27 cellular contexts compared by ENCODE assay signal in the genomic region with DNA sequence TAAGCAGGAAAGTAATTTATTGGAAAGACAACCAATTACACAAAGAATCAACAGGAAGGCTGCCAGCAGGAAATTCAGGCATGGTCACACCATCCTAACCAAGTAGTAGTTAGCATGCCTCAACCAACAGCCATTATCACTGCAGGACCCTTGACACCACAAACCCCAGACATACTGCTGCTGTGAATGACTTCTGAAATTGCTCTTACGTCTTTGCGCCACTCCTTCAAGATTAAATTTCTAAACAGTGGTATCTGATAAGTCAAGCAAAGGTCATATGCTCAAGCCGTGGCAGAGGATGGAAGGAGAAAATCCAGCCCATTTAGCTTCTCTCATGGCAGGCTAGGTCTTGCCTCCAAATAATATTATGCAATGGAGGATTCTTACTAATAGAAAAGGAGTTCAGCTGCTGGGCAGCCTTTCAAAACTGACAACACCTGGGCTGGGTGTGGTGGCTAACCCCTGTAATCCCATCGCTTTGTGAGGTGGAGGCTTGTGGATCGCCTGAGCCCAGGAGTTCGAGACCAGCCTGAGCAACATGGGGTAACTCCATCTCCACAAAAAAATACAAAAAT. TPM values are rescaled to one million over a fixed set of nuclear protein-coding genes. Genes with fewer than 3 reads are reported as not detected.
A peak's percentile ranks its signal among the peaks of the same experiment; 100 is the strongest.
DNase-seq lines count a peak whose midpoint lies in the region; ATAC-seq and TF ChIP-seq lines count a peak whose summit lies in the region.
"Had no signal": no experiment of that assay in that cellular context is flagged by ENCODE, and none has a peak within 500 bp of the region (broad histone marks: within the 10 kb centered on the region; RNA-seq: fewer than 3 reads in every experiment).

No MANE protein-coding gene starts in this region.

- H3K9me3 Mint-ChIP-seq in CD4-positive, alpha-beta memory T cell, result peaks cover 0 to 2% (median 0%) of the 10 kb centered on the region in 8 donors
- no peaks in the 10 kb centered on the region for H3K9me3 Mint-ChIP-seq in T-cell
- H3K9me3 Mint-ChIP-seq: activated naive CD4-positive, alpha-beta T cell treated with anti-CD3 and anti-CD28 coated beads, Interleukin-2, amount 10 ng/mL, durations not matched to agents 7 days and 5 days; CD14-positive monocyte; naive B cell had no signal

- H3K4me2 ChIP-seq in BLaER1 treated with 17β-estradiol and CSF1 and Interleukin-3, amounts not matched to agents 10 nM and 100 nM, result peak overlapping the region in 7 of 11 experiments; percentile 71 to 95 (median 84); a peak in 12 of 22 replicates

- peaks cover 56 to 81% (median 63%) of the 10 kb centered on the region in 10 experiments for H3K4me1 ChIP-seq in BLaER1 treated with 17β-estradiol and CSF1 and Interleukin-3, amounts not matched to agents 10 nM and 100 nM
- peaks cover 85% of the 10 kb centered on the region for H3K4me1 ChIP-seq in CD4-positive, alpha-beta memory T cell (ENCODE audit: insufficient read depth, low read length)
- H3K4me1 ChIP-seq: ascending aorta had no signal

- DNase-seq in CD4-positive, alpha-beta memory T cell, result no peak
- no peak for DNase-seq in T-cell
- DNase-seq in epithelial cell of prostate (ENCODE audit: low read depth, low spot score), result peak; percentile 50
- no peak for DNase-seq in HuH-7 (ENCODE audit: low spot score)
- no peak for DNase-seq in islet precursor cell
- DNase-seq in C1 segment of cervical spinal cord (lab: John Stamatoyannopoulos, UW), result no peak
- no peak for DNase-seq in foreskin fibroblast
- DNase-seq: activated naive CD4-positive, alpha-beta T cell treated with anti-CD3 and anti-CD28 coated beads, Interleukin-2, amount 10 ng/mL, durations not matched to agents 7 days and 5 days; caudate nucleus; cortex of kidney; DMS 273 treated with DMSO at 0.1 percent for 48 hours; hypothalamus; left lung; naive B cell; NCI-H1048; NCI-H187; NCI-H524; stimulated activated naive CD4-positive, alpha-beta T cell treated with Interleukin-2 at 50 U/mL for 16 hours had no signal

- intact Hi-C loops in CD4-positive, alpha-beta memory T cell (cut with micrococcal nuclease), result loop anchor here (5.0 kb wide), 1 partner anchor 1402 kb away; no protein-coding TSS in a partner anchor

- no peak for TF ChIP-seq CTCF in foreskin fibroblast (IDR thresholded peaks at IDR 0.05; ENCODE audit: low read depth, low read length)

- H3K4me3 Mint-ChIP-seq in CD4-positive, alpha-beta memory T cell, result peak overlapping the region in 3 of 8 donors; percentile 9 to 26 (median 10)
- no peak overlapping the region for H3K4me3 Mint-ChIP-seq in T-cell
- H3K4me3 Mint-ChIP-seq: activated naive CD4-positive, alpha-beta T cell treated with anti-CD3 and anti-CD28 coated beads, Interleukin-2, amount 10 ng/mL, durations not matched to agents 7 days and 5 days; CD14-positive monocyte had no signal

- peaks cover 0 to 2% of the 10 kb centered on the region in 2 donors for H3K36me3 Mint-ChIP-seq in CD4-positive, alpha-beta memory T cell
- no peaks in the 10 kb centered on the region for H3K36me3 Mint-ChIP-seq in T-cell
- H3K36me3 Mint-ChIP-seq: activated naive CD4-positive, alpha-beta T cell treated with anti-CD3 and anti-CD28 coated beads, Interleukin-2, amount 10 ng/mL, durations not matched to agents 7 days and 5 days; CD14-positive monocyte; naive B cell had no signal

- no peak overlapping the region for H3K4me3 ChIP-seq in BLaER1 treated with 17β-estradiol and CSF1 and Interleukin-3, amounts not matched to agents 10 nM and 100 nM
- no peak overlapping the region for H3K4me3 ChIP-seq in CD4-positive, alpha-beta memory T cell (ENCODE audit: low read length in 2 of 2)
- no peak overlapping the region for H3K4me3 ChIP-seq in foreskin fibroblast (ENCODE audit: low read depth in 1 of 2, low read length in 2 of 2)
- H3K4me3 ChIP-seq: ascending aorta, left lung, SJSA1, thoracic aorta, vagina had no signal

- no peak for ATAC-seq in T-cell (replicated peaks in 1 of 4)
- ATAC-seq: HepG2, left lung, Panc1 had no signal

- H3K9me3 ChIP-seq in BLaER1 treated with 17β-estradiol and CSF1 and Interleukin-3, amounts not matched to agents 10 nM and 100 nM (replicated peaks in 1 of 11), result 0 out of 22 replicates have a peak, but pooled peaks cover 0 to 9% (median 0%) of the 10 kb centered on the region in 11 experiments
- no peaks in the 10 kb centered on the region for H3K9me3 ChIP-seq in CD4-positive, alpha-beta memory T cell (ENCODE audit: control insufficient read depth in 1 of 2, low read length in 2 of 2)
- H3K9me3 ChIP-seq: ascending aorta, left lung, SJSA1, thoracic aorta, vagina had no signal

- no peaks in the 10 kb centered on the region for H3K27me3 ChIP-seq in BLaER1 treated with 17β-estradiol and CSF1 and Interleukin-3, amounts not matched to agents 10 nM and 100 nM
- H3K27me3 ChIP-seq in CD4-positive, alpha-beta memory T cell (ENCODE audit: insufficient read depth, low read length), result no peaks in the 10 kb centered on the region
- H3K27me3 ChIP-seq: ascending aorta, SJSA1, vagina had no signal

- peaks cover 60 to 96% (median 78%) of the 10 kb centered on the region in 4 donors for H3K4me1 Mint-ChIP-seq in CD4-positive, alpha-beta memory T cell
- H3K4me1 Mint-ChIP-seq in T-cell, result peaks cover 83 to 89% (median 84%) of the 10 kb centered on the region in 3 donors

- no peaks in the 10 kb centered on the region for H3K27me3 Mint-ChIP-seq in CD4-positive, alpha-beta memory T cell
- H3K27me3 Mint-ChIP-seq in T-cell, result no peaks in the 10 kb centered on the region
- H3K27me3 Mint-ChIP-seq: activated naive CD4-positive, alpha-beta T cell treated with anti-CD3 and anti-CD28 coated beads, Interleukin-2, amount 10 ng/mL, durations not matched to agents 7 days and 5 days; naive B cell had no signal

- peaks cover 0 to under 1% (median under 1%) of the 10 kb centered on the region in 11 experiments; a peak in 11 of 22 replicates for H4K20me1 ChIP-seq in BLaER1 treated with 17β-estradiol and CSF1 and Interleukin-3, amounts not matched to agents 10 nM and 100 nM

- peak overlapping the region; percentile 55 to 98 (median 73) for H3K27ac Mint-ChIP-seq in CD4-positive, alpha-beta memory T cell
- peak overlapping the region; percentile 39 to 90 for H3K27ac Mint-ChIP-seq in T-cell
- H3K27ac Mint-ChIP-seq: CD14-positive monocyte had no signal

- peak overlapping the region in 3 of 11 experiments; percentile 91 to 97 (median 96); a peak in 5 of 22 replicates for H3K27ac ChIP-seq in BLaER1 treated with 17β-estradiol and CSF1 and Interleukin-3, amounts not matched to agents 10 nM and 100 nM
- H3K27ac ChIP-seq in CD4-positive, alpha-beta memory T cell (ENCODE audit: low read depth, low read length), result no peak overlapping the region
- peak overlapping the region; percentile 43 for H3K27ac ChIP-seq in epithelial cell of prostate
- H3K27ac ChIP-seq: ascending aorta, HL-60, left lung, SJSA1, thoracic aorta, vagina had no signal

- POLR2A ChIA-PET in CD4-positive, alpha-beta memory T cell (lab: Charles Lee; ENCODE audit: partially characterized antibody), result interaction anchor here (1.5 to 8.5 kb wide), 5 partner anchors 11 to 264 kb away, joined by 8 to 158 read pairs (median 11); no protein-coding TSS in a partner anchor
- POLR2A ChIA-PET in T-cell (lab: Charles Lee), result interaction anchor here in 1 of 2 donors (0.6 to 1.0 kb wide), 2 partner anchors 188 to 268 kb away, joined by 3 to 4 read pairs; no protein-coding TSS in a partner anchor

- H3K9ac ChIP-seq in BLaER1 treated with 17β-estradiol and CSF1 and Interleukin-3, amounts not matched to agents 10 nM and 100 nM, result no peak overlapping the region

- no peaks in the 10 kb centered on the region for H3K36me3 ChIP-seq in BLaER1 treated with 17β-estradiol and CSF1 and Interleukin-3, amounts not matched to agents 10 nM and 100 nM
- no peaks in the 10 kb centered on the region for H3K36me3 ChIP-seq in CD4-positive, alpha-beta memory T cell (ENCODE audit: insufficient read depth, low read length)
- H3K36me3 ChIP-seq: ascending aorta, left lung, SJSA1, thoracic aorta, vagina had no signal

- CTCF ChIA-PET in CD4-positive, alpha-beta memory T cell (lab: Charles Lee; ENCODE audit: partially characterized antibody), result interaction anchor here (1.5 kb wide), 1 partner anchor 22 kb away, joined by 4 read pairs; no protein-coding TSS in a partner anchor
- CTCF ChIA-PET in T-cell (lab: Charles Lee), result interaction anchor here (1.1 to 1.4 kb wide), 3 partner anchors 17 to 22 kb away, joined by 4 to 8 read pairs (median 4); no protein-coding TSS in a partner anchor

RNA-seq across cellular contexts. Expression of gene PTGER4, which starts 5.0 kb away (rescaled TPM):
- total RNA-seq in CD4-positive, alpha-beta memory T cell, result 10 to 100 TPM; 59.3 to 64.9 TPM
- polyA plus RNA-seq in CD4-positive, alpha-beta memory T cell, result 100 to 1,000 TPM in 1 of 2 donors, 10 to 100 TPM in 1; 62.7 to 106 TPM
- total RNA-seq in T-cell, result 100 to 1,000 TPM in 2 of 5 donors, 10 to 100 TPM in 3; 51.3 to 421 (median 57.3) TPM
